Comparison of ENCODE assay signal across 14 cellular contexts in the genomic region with DNA sequence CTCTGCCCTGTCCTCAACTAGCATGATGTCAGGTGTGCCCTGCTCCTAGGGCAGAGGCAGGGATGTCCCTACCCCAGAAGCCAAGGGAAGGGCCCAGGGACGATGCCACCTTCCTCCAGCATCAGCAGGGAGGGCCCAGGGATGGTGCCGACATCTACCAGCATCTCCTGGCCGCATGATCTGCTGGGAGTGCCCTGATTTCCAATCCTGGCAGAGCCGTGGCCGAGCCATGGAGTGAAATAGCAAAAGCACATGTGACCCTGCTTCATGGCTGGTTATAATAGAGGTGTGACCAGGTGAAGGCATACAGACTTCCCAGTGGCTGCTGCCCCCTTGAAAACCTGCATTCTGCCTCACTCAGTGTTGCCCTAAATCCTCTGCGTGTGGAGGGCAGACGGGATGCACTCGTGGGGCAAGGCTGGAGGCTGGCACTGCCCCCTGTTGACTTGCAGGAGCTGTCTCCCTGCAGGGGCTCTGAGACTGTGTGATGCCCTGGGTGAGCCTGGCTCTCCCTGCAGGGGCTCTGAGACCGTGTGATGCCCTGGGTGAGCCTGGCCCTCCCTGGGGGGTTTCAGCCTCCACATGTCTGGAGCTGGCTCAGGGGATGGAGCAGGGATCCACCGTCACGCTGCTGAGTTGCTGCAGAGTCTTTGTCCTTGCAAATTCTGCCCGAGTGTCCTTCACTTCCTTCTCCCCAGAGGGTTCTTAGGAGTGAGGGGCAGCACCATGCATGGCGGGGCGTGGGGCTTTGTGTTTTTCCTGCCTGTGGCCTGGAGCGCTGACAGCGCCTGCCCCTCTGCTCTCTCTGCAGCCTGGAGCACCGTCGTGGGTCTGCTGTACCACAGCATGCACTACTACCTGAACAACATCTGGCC.
"Had no signal": no experiment of that assay in that cellular context is flagged by ENCODE, and none has a peak within 500 bp of the region (broad histone marks: within the 10 kb centered on the region; RNA-seq: fewer than 3 reads in every experiment).

No MANE protein-coding gene starts in this region.

- H3K4me1 ChIP-seq: colonic mucosa, transverse colon had no signal

- H3K36me3 Mint-ChIP-seq: activated naive CD4-positive, alpha-beta T cell treated with anti-CD3 and anti-CD28 coated beads, Interleukin-2, amount 50 U/mL, for 24 hours had no signal

- H3K9me3 Mint-ChIP-seq: activated naive CD4-positive, alpha-beta T cell treated with anti-CD3 and anti-CD28 coated beads, Interleukin-2, amount 50 U/mL, for 24 hours had no signal

- H3K4me1 Mint-ChIP-seq: activated naive CD4-positive, alpha-beta T cell treated with anti-CD3 and anti-CD28 coated beads, Interleukin-2, amount 50 U/mL, for 24 hours had no signal

- DNase-seq: activated CD4-positive, alpha-beta T cell treated with anti-CD3 and anti-CD28 coated beads, Interleukin-2, amount 50 U/mL, for 4 hours; activated CD4-positive, CD25-positive, alpha-beta regulatory T cell treated with anti-CD3 and anti-CD28 coated beads, Interleukin-2, amount 50 U/mL, for 72 hours; activated T-cell treated with anti-CD3 and anti-CD28 coated beads, Interleukin-2, amount 50 U/mL, for 1 hour; caudate nucleus; colonic mucosa; esophagus squamous epithelium; foreskin fibroblast; left lung; mesenchymal stem cell; ovary; retina; transverse colon had no signal

- H3K27me3 ChIP-seq: colonic mucosa, left lung, ovary, transverse colon had no signal

- H3K9me3 ChIP-seq: colonic mucosa, esophagus squamous epithelium, left lung, ovary, transverse colon had no signal

- H3K36me3 ChIP-seq: colonic mucosa, esophagus squamous epithelium, ovary, transverse colon had no signal

- H3K4me3 ChIP-seq: colonic mucosa, esophagus squamous epithelium, left lung, ovary, transverse colon had no signal

- FAIRE-seq: islet of Langerhans had no signal

- H3K27ac ChIP-seq: colonic mucosa, esophagus squamous epithelium, left lung, ovary had no signal

- H3K4me3 Mint-ChIP-seq: activated naive CD4-positive, alpha-beta T cell treated with anti-CD3 and anti-CD28 coated beads, Interleukin-2, amount 50 U/mL, for 24 hours had no signal

- H3K27ac Mint-ChIP-seq: activated naive CD4-positive, alpha-beta T cell treated with anti-CD3 and anti-CD28 coated beads, Interleukin-2, amount 50 U/mL, for 24 hours had no signal
